ENCODE assay signal across 15 cellular contexts in the genomic region with DNA sequence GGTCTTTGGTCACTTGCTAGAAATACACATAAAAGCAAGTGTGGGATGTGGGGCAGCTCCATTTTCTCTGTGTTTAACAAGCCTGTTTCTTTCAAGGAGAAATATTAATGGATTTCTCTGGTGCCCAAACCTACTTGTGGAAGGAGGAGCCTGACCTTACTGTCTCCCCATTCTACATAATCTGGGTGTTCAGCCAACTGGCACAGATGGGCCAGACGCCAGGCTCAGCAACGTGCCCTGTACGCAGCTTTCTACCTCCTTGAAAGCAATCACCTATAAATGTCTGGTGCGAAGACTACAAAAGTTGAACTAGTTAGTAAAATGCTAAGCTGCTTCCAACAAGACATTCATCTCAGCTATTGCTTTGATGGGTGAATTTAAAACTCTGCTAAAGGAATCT. TPM values are rescaled to one million over a fixed set of nuclear protein-coding genes. Genes with fewer than 3 reads are reported as not detected.
"Had no signal": no experiment of that assay in that cellular context is flagged by ENCODE, and none has a peak within 500 bp of the region (broad histone marks: within the 10 kb centered on the region; RNA-seq: fewer than 3 reads in every experiment).

No MANE protein-coding gene starts in this region.

- H3K79me2 ChIP-seq: hepatocyte had no signal

- H3K27me3 ChIP-seq: hepatocyte, sigmoid colon, spleen had no signal

- DNase-seq: activated B cell treated with CpG ODN at 0.5 μM for 24 hours; activated CD4-positive, alpha-beta T cell treated with anti-CD3 and anti-CD28 coated beads for 48 hours; activated CD8-positive, alpha-beta T cell treated with anti-CD3 and anti-CD28 coated beads for 36 hours; activated gamma-delta T cell; activated T-cell treated with anti-CD3 and anti-CD28 coated beads, Interleukin-2, amount 50 U/mL, for 48 hours; kidney glomerular epithelial cell; sigmoid colon; spleen had no signal

- H3K36me3 ChIP-seq: sigmoid colon, spleen, suprapubic skin had no signal

- H3K4me3 ChIP-seq: hepatocyte, sigmoid colon, spleen, suprapubic skin had no signal

- H2AFZ ChIP-seq: hepatocyte had no signal

- ATAC-seq: activated CD8-positive, alpha-beta T cell treated with anti-CD3 and anti-CD28 coated beads for 36 hours; activated naive CD4-positive, alpha-beta T cell treated with anti-CD3 and anti-CD28 coated beads, Interleukin-2, amount 50 U/mL, for 72 hours had no signal

- FAIRE-seq: colon had no signal

- H3K27ac ChIP-seq: hepatocyte, sigmoid colon, spleen, suprapubic skin had no signal

- H3K4me1 ChIP-seq: suprapubic skin had no signal

- H3K4me2 ChIP-seq: hepatocyte had no signal

- H3K9me3 ChIP-seq: sigmoid colon, spleen, suprapubic skin had no signal

RNA-seq across cellular contexts. Expression of gene MYO3B, which starts 33.2 kb away (rescaled TPM):
- total RNA-seq: activated B cell treated with CpG ODN at 0.5 μM for 24 hours, myocyte, neural crest cell, osteocyte, sigmoid colon had no signal
